30 cellular contexts compared by ENCODE assay signal in genomic region chr12:26961803-26962202, GRCh38.
"Had no signal": no experiment of that assay in that cellular context is flagged by ENCODE, and none has a peak within 500 bp of the region (broad histone marks: within the 10 kb centered on the region; RNA-seq: fewer than 3 reads in every experiment).

No MANE protein-coding gene starts in this region.

- ATAC-seq: naive thymus-derived CD8-positive, alpha-beta T cell; natural killer cell treated with Interleukin-12 subunit alpha and Interleukin-12 subunit beta and Interleukin-15 and Interleukin-18, amount 100 ng/mL, for 72 hours; right cardiac atrium; right lobe of liver; stimulated activated naive B cell treated with anti-CD40 and anti-IgM and Interleukin-4, amounts not matched to agents 10 μg/mL and 1 μg/mL and 100 μg/mL, for 72 hours had no signal

- H3K4me3 ChIP-seq: neural progenitor cell, ovary, psoas muscle, right lobe of liver, sigmoid colon, skin epidermis, smooth muscle cell, spleen, stomach, thoracic aorta, thyroid gland, tibial nerve, upper lobe of left lung, vagina had no signal

- H3K36me3 ChIP-seq: ovary had no signal

- H3K4me2 ChIP-seq: neural progenitor cell, smooth muscle cell had no signal

- H3K27me3 ChIP-seq: neural progenitor cell, ovary, right lobe of liver, sigmoid colon, spleen, stomach, thyroid gland, tibial nerve, upper lobe of left lung, vagina had no signal

- DNase-seq: naive thymus-derived CD8-positive, alpha-beta T cell; occipital lobe; ovary; posterior cingulate gyrus; psoas muscle; right cardiac atrium; right lobe of liver; sigmoid colon; spleen; stimulated activated CD4-positive, alpha-beta T cell treated with anti-CD3 and anti-CD28 coated beads, Interleukin-12 subunit alpha, Interleukin-12 subunit beta, amount 100 ng/mL, for 4 hours; stimulated activated CD4-positive, alpha-beta T cell treated with anti-CD3 and anti-CD28 coated beads, Interleukin-1b, Interleukin-23, amount 100 ng/mL, for 48 hours; stimulated activated CD4-positive, alpha-beta T cell treated with anti-CD3 and anti-CD28 coated beads, Interleukin-4, amount 100 ng/mL, for 1 hour; stimulated activated CD4-positive, alpha-beta T cell treated with anti-CD3 and anti-CD28 coated beads, Interleukin-4, amount 100 ng/mL, for 4 hours; stimulated activated CD8-positive, alpha-beta memory T cell treated with anti-CD3 and anti-CD28 coated beads, Interleukin-4, amount 100 ng/mL, for 48 hours; stimulated activated naive B cell treated with anti-CD40 and anti-IgM and Interleukin-4, amounts not matched to agents 10 μg/mL and 1 μg/mL and 100 μg/mL, for 72 hours; stimulated activated naive CD4-positive, alpha-beta T cell treated with Interleukin-2 at 50 U/mL for 16 hours; stomach; trophoblast cell; upper lobe of left lung had no signal

- H3K9me3 Mint-ChIP-seq: naive thymus-derived CD8-positive, alpha-beta T cell; natural killer cell treated with Interleukin-12 subunit alpha and Interleukin-12 subunit beta and Interleukin-15 and Interleukin-18, amount 100 ng/mL, for 72 hours; neural progenitor cell; stimulated activated naive B cell treated with anti-CD40 and anti-IgM and Interleukin-4, amounts not matched to agents 10 μg/mL and 1 μg/mL and 100 μg/mL, for 72 hours; stimulated activated naive CD8-positive, alpha-beta T cell treated with anti-CD3 and anti-CD28 coated beads, Interleukin-15, Interleukin-2, amounts not matched to agents 100 ng/mL and 50 ng/mL, for 24 hours had no signal

- H3K9me3 ChIP-seq: ovary, psoas muscle, right lobe of liver, sigmoid colon, spleen, stomach, thoracic aorta, thyroid gland, tibial nerve, upper lobe of left lung, vagina had no signal

- H2AFZ ChIP-seq: neural progenitor cell, parathyroid adenoma had no signal

- H3K9ac ChIP-seq: neural progenitor cell, parathyroid adenoma had no signal

- H3K4me1 ChIP-seq: neural progenitor cell, parathyroid adenoma, psoas muscle, right lobe of liver, sigmoid colon, spleen, stomach, tibial nerve, upper lobe of left lung, vagina had no signal

- H3K79me2 ChIP-seq: parathyroid adenoma had no signal

- H3K27ac Mint-ChIP-seq: neural progenitor cell; progenitor cell of endocrine pancreas; stimulated activated naive B cell treated with anti-CD40 and anti-IgM and Interleukin-4, amounts not matched to agents 10 μg/mL and 1 μg/mL and 100 μg/mL, for 72 hours; stimulated activated naive CD8-positive, alpha-beta T cell treated with anti-CD3 and anti-CD28 coated beads, Interleukin-15, Interleukin-2, amounts not matched to agents 100 ng/mL and 50 ng/mL, for 24 hours had no signal

- H3K4me1 Mint-ChIP-seq: neural progenitor cell; stimulated activated naive B cell treated with anti-CD40 and anti-IgM and Interleukin-4, amounts not matched to agents 10 μg/mL and 1 μg/mL and 100 μg/mL, for 72 hours had no signal

- H3K4me3 Mint-ChIP-seq: natural killer cell treated with Interleukin-12 subunit alpha and Interleukin-12 subunit beta and Interleukin-15 and Interleukin-18, amount 100 ng/mL, for 72 hours; neural progenitor cell; stimulated activated naive B cell treated with anti-CD40 and anti-IgM and Interleukin-4, amounts not matched to agents 10 μg/mL and 1 μg/mL and 100 μg/mL, for 72 hours; stimulated activated naive CD8-positive, alpha-beta T cell treated with anti-CD3 and anti-CD28 coated beads, Interleukin-15, Interleukin-2, amounts not matched to agents 100 ng/mL and 50 ng/mL, for 24 hours had no signal

- H3K27ac ChIP-seq: neural progenitor cell, ovary, parathyroid adenoma, psoas muscle, right lobe of liver, sigmoid colon, skin epidermis, spleen, stomach, thoracic aorta, tibial nerve, upper lobe of left lung, vagina had no signal

- H3K27me3 Mint-ChIP-seq: naive thymus-derived CD8-positive, alpha-beta T cell; natural killer cell treated with Interleukin-12 subunit alpha and Interleukin-12 subunit beta and Interleukin-15 and Interleukin-18, amount 100 ng/mL, for 72 hours; progenitor cell of endocrine pancreas; stimulated activated naive B cell treated with anti-CD40 and anti-IgM and Interleukin-4, amounts not matched to agents 10 μg/mL and 1 μg/mL and 100 μg/mL, for 72 hours; stimulated activated naive CD8-positive, alpha-beta T cell treated with anti-CD3 and anti-CD28 coated beads, Interleukin-15, Interleukin-2, amounts not matched to agents 100 ng/mL and 50 ng/mL, for 24 hours had no signal
